In genomic region chr5:140630296-140630695, GRCh38 we compare ENCODE assay signal across 15 cellular contexts. TPM values are rescaled to one million over a fixed set of nuclear protein-coding genes. Genes with fewer than 3 reads are reported as not detected.
DNase-seq lines count a peak whose midpoint lies in the region; ATAC-seq and TF ChIP-seq lines count a peak whose summit lies in the region.
"Had no signal": no experiment of that assay in that cellular context is flagged by ENCODE, and none has a peak within 500 bp of the region (broad histone marks: within the 10 kb centered on the region; RNA-seq: fewer than 3 reads in every experiment).

No MANE protein-coding gene starts in this region.

- CTCF ChIA-PET in activated naive CD4-positive, alpha-beta T cell treated with anti-CD3 and anti-CD28 coated beads for 36 hours (lab: Charles Lee): interaction anchor here (0.5 to 1.7 kb wide), 5 partner anchors 26 to 492 kb away, joined by 3 to 6 read pairs (median 3); partner anchors contain the start of gene EIF4EBP3

- TF ChIP-seq CTCF in CD14-positive monocyte (IDR thresholded peaks at IDR 0.05) (no peak), RWPE2 (IDR thresholded peaks at IDR 0.05; ENCODE audit: poor library complexity, severe bottlenecking) (no peak), esophagus muscularis mucosa (IDR thresholded peaks at IDR 0.05) (no peak), psoas muscle (IDR thresholded peaks at IDR 0.05) (no peak)

- H3K27me3 ChIP-seq in RWPE2 (ENCODE audit: insufficient read depth, poor library complexity, severe bottlenecking): no peaks in the 10 kb centered on the region
- H3K27me3 ChIP-seq in esophagus muscularis mucosa: no peaks in the 10 kb centered on the region
- H3K27me3 ChIP-seq in psoas muscle (ENCODE audit: insufficient read depth in 3 of 3, low read length in 2 of 3): no peaks in the 10 kb centered on the region
- H3K27me3 ChIP-seq: Peyer's patch had no signal

- DNase-seq in CD14-positive monocyte (ENCODE audit: low spot score) (no peak), RWPE2 (ENCODE audit: low spot score) (no peak), esophagus muscularis mucosa (ENCODE audit: extremely low spot score) (no peak), psoas muscle (no peak), cortex of kidney (lab: John Stamatoyannopoulos, UW) (no peak)
- DNase-seq in activated T-cell treated with anti-CD3 and anti-CD28 coated beads, Interleukin-2, amount 50 U/mL, for 72 hours: no peak
- DNase-seq in activated naive CD4-positive, alpha-beta T cell treated with anti-CD3 and anti-CD28 coated beads for 36 hours: no peak
- DNase-seq in central memory CD4-positive, alpha-beta T cell: no peak
- DNase-seq: activated B cell treated with CpG ODN at 0.5 μM for 24 hours; activated naive CD4-positive, alpha-beta T cell treated with anti-CD3 and anti-CD28 coated beads, Interleukin-2, amount 10 ng/mL, durations not matched to agents 7 days and 5 days; NCI-H2081 treated with DMSO at 0.1 percent for 48 hours; NCI-H774; Peyer's patch; stimulated activated CD4-positive, alpha-beta T cell treated with anti-CD3 and anti-CD28 coated beads, Interleukin-2, amount 100 ng/mL, for 24 hours had no signal

- H3K27ac Mint-ChIP-seq in CD14-positive monocyte: peak overlapping the region; percentile 97 to 99 (median 98)
- H3K27ac Mint-ChIP-seq in activated T-cell treated with anti-CD3 and anti-CD28 coated beads, Interleukin-2, amount 50 U/mL, for 72 hours: no peak overlapping the region
- H3K27ac Mint-ChIP-seq in activated naive CD4-positive, alpha-beta T cell treated with anti-CD3 and anti-CD28 coated beads for 36 hours: no peak overlapping the region
- H3K27ac Mint-ChIP-seq: activated B cell treated with CpG ODN at 0.5 μM for 24 hours; activated naive CD4-positive, alpha-beta T cell treated with anti-CD3 and anti-CD28 coated beads, Interleukin-2, amount 10 ng/mL, durations not matched to agents 7 days and 5 days had no signal

- H3K9me3 ChIP-seq in RWPE2 (ENCODE audit: severe bottlenecking): peaks cover 20% of the 10 kb centered on the region
- H3K9me3 ChIP-seq in esophagus muscularis mucosa: no peaks in the 10 kb centered on the region
- H3K9me3 ChIP-seq in psoas muscle: no peaks in the 10 kb centered on the region
- H3K9me3 ChIP-seq: Peyer's patch, prostate gland had no signal

- 52% methylated on average over 2 of the region's 2 CpGs for WGBS in esophagus muscularis mucosa
- WGBS in psoas muscle, 3 donors: 56 to 67% (median 59%) methylated on average over 2 of the region's 2 CpGs

- H3K4me3 Mint-ChIP-seq in CD14-positive monocyte: peak overlapping the region; percentile 92 to 100
- H3K4me3 Mint-ChIP-seq in activated T-cell treated with anti-CD3 and anti-CD28 coated beads, Interleukin-2, amount 50 U/mL, for 72 hours: no peak overlapping the region
- H3K4me3 Mint-ChIP-seq in activated naive CD4-positive, alpha-beta T cell treated with anti-CD3 and anti-CD28 coated beads for 36 hours: no peak overlapping the region
- H3K4me3 Mint-ChIP-seq: activated naive CD4-positive, alpha-beta T cell treated with anti-CD3 and anti-CD28 coated beads, Interleukin-2, amount 10 ng/mL, durations not matched to agents 7 days and 5 days had no signal

- H3K4me3 ChIP-seq in RWPE2 (ENCODE audit: severe bottlenecking) (no peak overlapping the region), esophagus muscularis mucosa (peak overlapping the region; percentile 59 to 66 (median 61)), psoas muscle (peak overlapping the region; percentile 75)
- H3K4me3 ChIP-seq: prostate gland had no signal

- peaks cover 35 to 51% of the 10 kb centered on the region in 2 donors for H3K36me3 Mint-ChIP-seq in CD14-positive monocyte
- H3K36me3 Mint-ChIP-seq in activated T-cell treated with anti-CD3 and anti-CD28 coated beads, Interleukin-2, amount 50 U/mL, for 72 hours (ENCODE audit: insufficient read depth in 2 of 2): peaks cover 4 to 9% of the 10 kb centered on the region in 2 donors
- H3K36me3 Mint-ChIP-seq in activated naive CD4-positive, alpha-beta T cell treated with anti-CD3 and anti-CD28 coated beads for 36 hours (ENCODE audit: low read depth): no peaks in the 10 kb centered on the region

- TF ChIP-seq EP300 in esophagus muscularis mucosa (IDR thresholded peaks at IDR 0.05): no peak

- peaks cover 4 to 17% (median 12%) of the 10 kb centered on the region in 7 donors for H3K9me3 Mint-ChIP-seq in CD14-positive monocyte
- H3K9me3 Mint-ChIP-seq in activated T-cell treated with anti-CD3 and anti-CD28 coated beads, Interleukin-2, amount 50 U/mL, for 72 hours: peaks cover 6% of the 10 kb centered on the region in 2 donors
- H3K9me3 Mint-ChIP-seq in activated naive CD4-positive, alpha-beta T cell treated with anti-CD3 and anti-CD28 coated beads for 36 hours: no peaks in the 10 kb centered on the region
- H3K9me3 Mint-ChIP-seq: activated B cell treated with CpG ODN at 0.5 μM for 24 hours had no signal

- ATAC-seq in RWPE2 (ENCODE audit: low read depth) (peak; percentile 39; the same call in 2 of the 3 replicates), psoas muscle (no peak)
- ATAC-seq in activated T-cell treated with anti-CD3 and anti-CD28 coated beads, Interleukin-2, amount 50 U/mL, for 72 hours (replicated peaks in 1 of 2): no peak

- peaks cover 59% of the 10 kb centered on the region for H3K4me1 Mint-ChIP-seq in CD14-positive monocyte
- H3K4me1 Mint-ChIP-seq in activated T-cell treated with anti-CD3 and anti-CD28 coated beads, Interleukin-2, amount 50 U/mL, for 72 hours (ENCODE audit: low read depth): peaks cover 33% of the 10 kb centered on the region
- peaks cover 23% of the 10 kb centered on the region for H3K4me1 Mint-ChIP-seq in activated naive CD4-positive, alpha-beta T cell treated with anti-CD3 and anti-CD28 coated beads for 36 hours (ENCODE audit: low read depth)

- no peaks in the 10 kb centered on the region for H3K4me1 ChIP-seq in RWPE2 (ENCODE audit: insufficient read depth, poor library complexity, severe bottlenecking)
- H3K4me1 ChIP-seq in esophagus muscularis mucosa: peaks cover 8 to 31% (median 24%) of the 10 kb centered on the region in 4 donors
- H3K4me1 ChIP-seq in psoas muscle: peaks cover 5% of the 10 kb centered on the region
- H3K4me1 ChIP-seq: prostate gland had no signal

- H3K36me3 ChIP-seq in RWPE2 (ENCODE audit: low read depth) (no peaks in the 10 kb centered on the region), esophagus muscularis mucosa (no peaks in the 10 kb centered on the region), psoas muscle (ENCODE audit: insufficient read depth in 1 of 2, low read depth in 1 of 2) (no peaks in the 10 kb centered on the region)
- H3K36me3 ChIP-seq: Peyer's patch, prostate gland had no signal

- H3K27ac ChIP-seq in RWPE2 (ENCODE audit: poor library complexity, severe bottlenecking) (no peak overlapping the region), esophagus muscularis mucosa (replicated peaks in 1 of 4) (peak overlapping the region in 2 of 4 donors; percentile 51 to 71), psoas muscle (no peak overlapping the region)
- H3K27ac ChIP-seq: prostate gland had no signal

- intact Hi-C loops in CD14-positive monocyte (cut with micrococcal nuclease): loop anchor here (5.0 kb wide), 1 partner anchor 33 kb away; no protein-coding TSS in a partner anchor
- intact Hi-C loops in esophagus muscularis mucosa (cut with DNase I): no loop called here
- intact Hi-C loops in psoas muscle (cut with DNase I): loop anchor here in 1 of 2 donors (5.0 to 10.0 kb wide), 2 partner anchors 33 to 225 kb away; partner anchors contain the start of gene ANKHD1
- intact Hi-C loops in activated naive CD4-positive, alpha-beta T cell treated with anti-CD3 and anti-CD28 coated beads for 36 hours (cut with micrococcal nuclease): no loop called here

- peaks cover 0 to 2% (median 0%) of the 10 kb centered on the region in 3 donors for H3K27me3 Mint-ChIP-seq in CD14-positive monocyte (ENCODE audit: low read depth in 3 of 3)
- H3K27me3 Mint-ChIP-seq in activated T-cell treated with anti-CD3 and anti-CD28 coated beads, Interleukin-2, amount 50 U/mL, for 72 hours (ENCODE audit: low read depth): peaks cover 32% of the 10 kb centered on the region
- peaks cover 9% of the 10 kb centered on the region for H3K27me3 Mint-ChIP-seq in activated naive CD4-positive, alpha-beta T cell treated with anti-CD3 and anti-CD28 coated beads for 36 hours (ENCODE audit: low read depth)

- TF ChIP-seq POLR2A in esophagus muscularis mucosa (IDR thresholded peaks at IDR 0.05; ENCODE audit: low read depth): no peak

RNA-seq across cellular contexts. Expression of gene CD14, which starts 2.7 kb away (rescaled TPM):
- polyA plus RNA-seq in CD14-positive monocyte (1,000 to 10,000 TPM; 2,434 to 3,095 TPM), psoas muscle (1 to 10 TPM; 4.9 to 9.0 (median 7.3) TPM)
- total RNA-seq in esophagus muscularis mucosa (100 to 1,000 TPM in 1 of 4 donors, 10 to 100 TPM in 3; 34.9 to 125 (median 56.1) TPM), psoas muscle (10 to 100 TPM; 13.9 to 43.9 (median 18.0) TPM)
- total RNA-seq in activated T-cell treated with anti-CD3 and anti-CD28 coated beads, Interleukin-2, amount 50 U/mL, for 72 hours: under 1 TPM in 1 of 2 donors, not detected in 1; 0.41 TPM
- under 1 TPM; 0.14 to 0.20 TPM for total RNA-seq in activated naive CD4-positive, alpha-beta T cell treated with anti-CD3 and anti-CD28 coated beads for 36 hours

RNA-seq across cellular contexts. Expression of gene TMCO6, which starts 9.0 kb away (rescaled TPM):
- 10 to 100 TPM in 1 of 2 donors, 1 to 10 TPM in 1; 9.8 to 12.6 TPM for polyA plus RNA-seq in CD14-positive monocyte
- 10 to 100 TPM; 14.0 to 41.4 (median 22.2) TPM for total RNA-seq in esophagus muscularis mucosa
- 1 to 10 TPM; 3.6 to 4.9 (median 4.1) TPM for total RNA-seq in psoas muscle
- polyA plus RNA-seq in psoas muscle: 1 to 10 TPM; 5.2 to 8.1 (median 6.4) TPM
- total RNA-seq in activated T-cell treated with anti-CD3 and anti-CD28 coated beads, Interleukin-2, amount 50 U/mL, for 72 hours: 10 to 100 TPM; 31.8 to 35.0 TPM
- total RNA-seq in activated naive CD4-positive, alpha-beta T cell treated with anti-CD3 and anti-CD28 coated beads for 36 hours: 10 to 100 TPM; 29.0 to 29.5 TPM

RNA-seq across cellular contexts. Expression of gene NDUFA2, which starts 17.1 kb away (rescaled TPM):
- polyA plus RNA-seq in CD14-positive monocyte (100 to 1,000 TPM; 207 to 246 TPM), psoas muscle (100 to 1,000 TPM; 216 to 276 (median 252) TPM)
- total RNA-seq in esophagus muscularis mucosa (10 to 100 TPM; 52.3 to 63.3 (median 57.4) TPM), psoas muscle (100 to 1,000 TPM in 2 of 4 donors, 10 to 100 TPM in 2; 82.6 to 136 (median 113) TPM)
- 10 to 100 TPM; 43.3 to 51.6 TPM for total RNA-seq in activated T-cell treated with anti-CD3 and anti-CD28 coated beads, Interleukin-2, amount 50 U/mL, for 72 hours
- 10 to 100 TPM; 71.4 to 76.4 TPM for total RNA-seq in activated naive CD4-positive, alpha-beta T cell treated with anti-CD3 and anti-CD28 coated beads for 36 hours

RNA-seq across cellular contexts. Expression of gene IK, which starts 17.3 kb away (rescaled TPM):
- polyA plus RNA-seq in CD14-positive monocyte: 10 to 100 TPM; 58.3 to 86.6 TPM
- total RNA-seq in esophagus muscularis mucosa: 100 to 1,000 TPM in 3 of 4 donors, 10 to 100 TPM in 1; 98.7 to 159 (median 148) TPM
- 10 to 100 TPM; 74.8 to 99.2 (median 83.4) TPM for total RNA-seq in psoas muscle
- polyA plus RNA-seq in psoas muscle: 100 to 1,000 TPM in 1 of 3 donors, 10 to 100 TPM in 2; 96.5 to 169 (median 98.3) TPM
- 100 to 1,000 TPM; 121 to 129 TPM for total RNA-seq in activated T-cell treated with anti-CD3 and anti-CD28 coated beads, Interleukin-2, amount 50 U/mL, for 72 hours
- 10 to 100 TPM; 82.9 to 93.1 TPM for total RNA-seq in activated naive CD4-positive, alpha-beta T cell treated with anti-CD3 and anti-CD28 coated beads for 36 hours

RNA-seq across cellular contexts. Expression of gene WDR55, which starts 34.4 kb away (rescaled TPM):
- polyA plus RNA-seq in CD14-positive monocyte (10 to 100 TPM; 11.2 to 13.3 TPM), psoas muscle (10 to 100 TPM; 12.3 to 33.4 (median 26.9) TPM)
- total RNA-seq in esophagus muscularis mucosa (10 to 100 TPM; 17.7 to 23.8 (median 20.6) TPM), psoas muscle (10 to 100 TPM in 3 of 4 donors, 1 to 10 TPM in 1; 9.9 to 20.9 (median 13.3) TPM)
- 10 to 100 TPM; 24.3 to 30.2 TPM for total RNA-seq in activated T-cell treated with anti-CD3 and anti-CD28 coated beads, Interleukin-2, amount 50 U/mL, for 72 hours
- total RNA-seq in activated naive CD4-positive, alpha-beta T cell treated with anti-CD3 and anti-CD28 coated beads for 36 hours: 10 to 100 TPM; 18.9 to 19.8 TPM

Comparison
In these comparisons a context has a peak if more than half of its experiments do, and no peak if none do; other contexts are left out.
1. H3K27ac Mint-ChIP-seq: peak in CD14-positive monocyte (7 of 7); none in activated T-cell treated with anti-CD3 and anti-CD28 coated beads, Interleukin-2, amount 50 U/mL, for 72 hours (single experiment) and activated naive CD4-positive, alpha-beta T cell treated with anti-CD3 and anti-CD28 coated beads for 36 hours (single experiment).
2. H3K4me3 Mint-ChIP-seq: peak in CD14-positive monocyte (2 of 2); none in activated T-cell treated with anti-CD3 and anti-CD28 coated beads, Interleukin-2, amount 50 U/mL, for 72 hours (0 of 2) and activated naive CD4-positive, alpha-beta T cell treated with anti-CD3 and anti-CD28 coated beads for 36 hours (single experiment).
3. RNA of gene CD14, which starts 2.7 kb away (total RNA-seq): 34.9 to 125 TPM in esophagus muscularis mucosa and 13.9 to 43.9 TPM in psoas muscle; 0.41 TPM in activated T-cell treated with anti-CD3 and anti-CD28 coated beads, Interleukin-2, amount 50 U/mL, for 72 hours and 0.14 to 0.20 TPM in activated naive CD4-positive, alpha-beta T cell treated with anti-CD3 and anti-CD28 coated beads for 36 hours; every median in the first group is over 10 times any median in the second.
4. intact Hi-C loops: an anchor here in CD14-positive monocyte (5.0 kb wide); none called in esophagus muscularis mucosa and activated naive CD4-positive, alpha-beta T cell treated with anti-CD3 and anti-CD28 coated beads for 36 hours.